18 cellular contexts compared by ENCODE assay signal in genomic region chr12:132205271-132206092, GRCh38.
DNase-seq lines count a peak whose midpoint lies in the region; ATAC-seq and TF ChIP-seq lines count a peak whose summit lies in the region.
"Had no signal": no experiment of that assay in that cellular context is flagged by ENCODE, and none has a peak within 500 bp of the region (broad histone marks: within the 10 kb centered on the region; RNA-seq: fewer than 3 reads in every experiment).

No MANE protein-coding gene starts in this region.

- H3K4me1 ChIP-seq in stomach smooth muscle (ENCODE audit: control insufficient read depth, insufficient read depth, low read length), result peaks cover 15% of the 10 kb centered on the region
- H3K4me1 ChIP-seq in OCI-LY7 (ENCODE audit: insufficient read depth, low read length, poor library complexity, severe bottlenecking), result no peaks in the 10 kb centered on the region

- H3K36me3 Mint-ChIP-seq in activated T-cell treated with anti-CD3 and anti-CD28 coated beads, Interleukin-2, amount 50 U/mL, for 4 hours (ENCODE audit: insufficient read depth), result no peaks in the 10 kb centered on the region
- H3K36me3 Mint-ChIP-seq in activated T-cell treated with anti-CD3 and anti-CD28 coated beads, Interleukin-2, amount 50 U/mL, for 72 hours (ENCODE audit: insufficient read depth in 2 of 2), result no peaks in the 10 kb centered on the region
- H3K36me3 Mint-ChIP-seq in WTC11, result no peaks in the 10 kb centered on the region
- no peaks in the 10 kb centered on the region for H3K36me3 Mint-ChIP-seq in memory B cell
- H3K36me3 Mint-ChIP-seq: natural killer cell treated with Interleukin-12 subunit alpha and Interleukin-12 subunit beta and Interleukin-15 and Interleukin-18, amount 100 ng/mL, for 72 hours had no signal

- ATAC-seq in activated T-cell treated with anti-CD3 and anti-CD28 coated beads, Interleukin-2, amount 50 U/mL, for 4 hours, result peak; percentile 18 to 34
- ATAC-seq in activated T-cell treated with anti-CD3 and anti-CD28 coated beads, Interleukin-2, amount 50 U/mL, for 72 hours (replicated peaks in 1 of 2), result no peak
- ATAC-seq in WTC11, result peak; percentile 63
- ATAC-seq in memory B cell (ENCODE audit: low read depth), result peak; percentile 26
- ATAC-seq in HG02588 (IDR thresholded peaks at IDR 0.05; ENCODE audit: unreplicated experiment), result no peak
- ATAC-seq: natural killer cell treated with Interleukin-12 subunit alpha and Interleukin-12 subunit beta and Interleukin-15 and Interleukin-18, amount 100 ng/mL, for 72 hours had no signal

- H3K9me2 ChIP-seq in OCI-LY7 (ENCODE audit: insufficient read depth, low read length), result no peaks in the 10 kb centered on the region

- H4K20me1 ChIP-seq in OCI-LY7 (ENCODE audit: insufficient read depth, low read length), result no peaks in the 10 kb centered on the region

- H3K9ac ChIP-seq in stomach smooth muscle (ENCODE audit: low read length in 2 of 2), result peak overlapping the region in 1 of 2 donors; percentile 15

- H3K36me3 ChIP-seq in stomach smooth muscle (ENCODE audit: control insufficient read depth in 2 of 2, insufficient read depth in 2 of 2, low read length in 2 of 2) (no peaks in the 10 kb centered on the region), OCI-LY7 (ENCODE audit: insufficient read depth, low read length) (no peaks in the 10 kb centered on the region)
- H3K36me3 ChIP-seq: upper lobe of left lung had no signal

- peak overlapping the region; percentile 57 to 67 for H3K4me3 ChIP-seq in stomach smooth muscle (ENCODE audit: low read length in 2 of 2)
- H3K4me3 ChIP-seq in OCI-LY7 (ENCODE audit: low read depth, low read length, poor library complexity, severe bottlenecking), result no peak overlapping the region

- no peak overlapping the region for H3K4me3 Mint-ChIP-seq in activated T-cell treated with anti-CD3 and anti-CD28 coated beads, Interleukin-2, amount 50 U/mL, for 4 hours
- H3K4me3 Mint-ChIP-seq in activated T-cell treated with anti-CD3 and anti-CD28 coated beads, Interleukin-2, amount 50 U/mL, for 72 hours, result peak overlapping the region in 1 of 2 donors; percentile 57
- peak overlapping the region; percentile 49 for H3K4me3 Mint-ChIP-seq in WTC11
- H3K4me3 Mint-ChIP-seq in memory B cell, result no peak overlapping the region
- H3K4me3 Mint-ChIP-seq: natural killer cell treated with Interleukin-12 subunit alpha and Interleukin-12 subunit beta and Interleukin-15 and Interleukin-18, amount 100 ng/mL, for 72 hours had no signal

- POLR2A ChIA-PET in WTC11 (lab: Charles Lee), result no interaction called here
- POLR2A ChIA-PET in OCI-LY7 (lab: Charles Lee), result no interaction called here

- peaks cover 36% of the 10 kb centered on the region for H3K27me3 Mint-ChIP-seq in activated T-cell treated with anti-CD3 and anti-CD28 coated beads, Interleukin-2, amount 50 U/mL, for 4 hours (ENCODE audit: low read depth)
- peaks cover 12% of the 10 kb centered on the region for H3K27me3 Mint-ChIP-seq in activated T-cell treated with anti-CD3 and anti-CD28 coated beads, Interleukin-2, amount 50 U/mL, for 72 hours (ENCODE audit: low read depth)
- H3K27me3 Mint-ChIP-seq in WTC11 (ENCODE audit: low read depth) (peaks cover 74% of the 10 kb centered on the region), memory B cell (peaks cover 17% of the 10 kb centered on the region)

- no peak overlapping the region for H3K27ac Mint-ChIP-seq in activated T-cell treated with anti-CD3 and anti-CD28 coated beads, Interleukin-2, amount 50 U/mL, for 72 hours
- H3K27ac Mint-ChIP-seq in WTC11, result no peak overlapping the region
- H3K27ac Mint-ChIP-seq in memory B cell, result no peak overlapping the region
- H3K27ac Mint-ChIP-seq: natural killer cell treated with Interleukin-12 subunit alpha and Interleukin-12 subunit beta and Interleukin-15 and Interleukin-18, amount 100 ng/mL, for 72 hours had no signal

- no peak overlapping the region for H2AFZ ChIP-seq in OCI-LY7 (ENCODE audit: low read length)

- no peaks in the 10 kb centered on the region for H3K79me2 ChIP-seq in OCI-LY7 (ENCODE audit: insufficient read depth, low read depth, low read length)

- DNase-seq in activated T-cell treated with anti-CD3 and anti-CD28 coated beads, Interleukin-2, amount 50 U/mL, for 4 hours, result no peak
- no peak for DNase-seq in activated T-cell treated with anti-CD3 and anti-CD28 coated beads, Interleukin-2, amount 50 U/mL, for 72 hours
- no peak for DNase-seq in WTC11 (ENCODE audit: low spot score)
- no peak for DNase-seq in memory B cell (ENCODE audit: low spot score in 2 of 2)
- DNase-seq in OCI-LY7 (ENCODE audit: low spot score), result no peak
- no peak for DNase-seq in DMS153 (lab: John Stamatoyannopoulos, UW)
- DNase-seq: activated T-cell treated with anti-CD3 and anti-CD28 coated beads, Interleukin-2, amount 50 U/mL, for 48 hours; effector CD4-positive, alpha-beta T cell; foreskin melanocyte; GOT3; kidney glomerular epithelial cell; MV-4-11; NCI-H2227 treated with DMSO at 0.1 percent for 48 hours; stimulated activated CD4-positive, alpha-beta T cell treated with anti-CD3 and anti-CD28 coated beads, Interleukin-12 subunit alpha, Interleukin-12 subunit beta, amount 100 ng/mL, for 4 hours had no signal

- H3K9me3 ChIP-seq in stomach smooth muscle (ENCODE audit: control insufficient read depth in 2 of 2, low read length in 2 of 2) (peaks cover 0 to 10% of the 10 kb centered on the region in 2 donors), OCI-LY7 (ENCODE audit: low read length) (no peaks in the 10 kb centered on the region)

- H3K4me1 Mint-ChIP-seq in activated T-cell treated with anti-CD3 and anti-CD28 coated beads, Interleukin-2, amount 50 U/mL, for 4 hours (ENCODE audit: low read depth), result peaks cover 6% of the 10 kb centered on the region
- no peaks in the 10 kb centered on the region for H3K4me1 Mint-ChIP-seq in activated T-cell treated with anti-CD3 and anti-CD28 coated beads, Interleukin-2, amount 50 U/mL, for 72 hours (ENCODE audit: low read depth)
- H3K4me1 Mint-ChIP-seq in WTC11, result no peaks in the 10 kb centered on the region
- H3K4me1 Mint-ChIP-seq in memory B cell, result peaks cover 2% of the 10 kb centered on the region

- CTCF ChIA-PET in WTC11 (lab: Charles Lee), result interaction anchor here (1.4 to 2.0 kb wide), 5 partner anchors 12 to 52 kb away, joined by 3 to 9 read pairs (median 5); no protein-coding TSS in a partner anchor
- CTCF ChIA-PET in OCI-LY7 (lab: Charles Lee; ENCODE audit: unreplicated experiment), result interaction anchor here (0.6 kb wide), 1 partner anchor 14 kb away, joined by 3 read pairs; no protein-coding TSS in a partner anchor

- no TSS peak for BruUV-seq in OCI-LY7 (replicated peaks; lab: Mats Ljungman, UMichigan)

- H3K9me3 Mint-ChIP-seq in activated T-cell treated with anti-CD3 and anti-CD28 coated beads, Interleukin-2, amount 50 U/mL, for 4 hours, result no peaks in the 10 kb centered on the region
- no peaks in the 10 kb centered on the region for H3K9me3 Mint-ChIP-seq in activated T-cell treated with anti-CD3 and anti-CD28 coated beads, Interleukin-2, amount 50 U/mL, for 72 hours
- H3K9me3 Mint-ChIP-seq in WTC11 (no peaks in the 10 kb centered on the region), memory B cell (no peaks in the 10 kb centered on the region)
- H3K9me3 Mint-ChIP-seq: natural killer cell treated with Interleukin-12 subunit alpha and Interleukin-12 subunit beta and Interleukin-15 and Interleukin-18, amount 100 ng/mL, for 72 hours had no signal

- H3K4me2 ChIP-seq in OCI-LY7 (ENCODE audit: low read length), result no peak overlapping the region

- H3K27me3 ChIP-seq in stomach smooth muscle (ENCODE audit: control insufficient read depth in 1 of 2, insufficient read depth in 2 of 2, low read length in 2 of 2), result peaks cover 39 to 48% of the 10 kb centered on the region in 2 donors

- H3K27ac ChIP-seq in stomach smooth muscle (ENCODE audit: low read length), result no peak overlapping the region
- H3K27ac ChIP-seq in OCI-LY7 (ENCODE audit: low read depth, low read length, poor library complexity, severe bottlenecking), result no peak overlapping the region
- H3K27ac ChIP-seq: upper lobe of left lung had no signal

- TF ChIP-seq CTCF in WTC11 (IDR thresholded peaks at IDR 0.05) (no peak), OCI-LY7 (conservative IDR thresholded peaks at IDR 0.05; ENCODE audit: low read length) (no peak)

- intact Hi-C loops in OCI-LY7 (cut with micrococcal nuclease; ENCODE audit: unreplicated experiment), result no loop called here

TF ChIP-seq in WTC11, 78 proteins besides CTCF, POLR2A, EP300 and RAD21:
- TF ChIP-seq IRF1 (CRISPR knock-in tag; IDR thresholded peaks at IDR 0.05), result no peak
- TF ChIP-seq FOXP4 (CRISPR knock-in tag; IDR thresholded peaks at IDR 0.05), result no peak
- TF ChIP-seq ZNF263 (CRISPR knock-in tag; IDR thresholded peaks at IDR 0.05; ENCODE audit: low read depth), result 0 out of 2 replicates have a peak, but pooled peaks have one; percentile 23

Comparison
In these comparisons a context has a peak if more than half of its experiments do, and no peak if none do; other contexts are left out.
1. ATAC-seq: peak in activated T-cell treated with anti-CD3 and anti-CD28 coated beads, Interleukin-2, amount 50 U/mL, for 4 hours (2 of 2), WTC11 (single experiment) and memory B cell (single experiment); none in activated T-cell treated with anti-CD3 and anti-CD28 coated beads, Interleukin-2, amount 50 U/mL, for 72 hours (0 of 2) and HG02588 (single experiment).